30 cellular contexts compared by ENCODE assay signal in the genomic region with DNA sequence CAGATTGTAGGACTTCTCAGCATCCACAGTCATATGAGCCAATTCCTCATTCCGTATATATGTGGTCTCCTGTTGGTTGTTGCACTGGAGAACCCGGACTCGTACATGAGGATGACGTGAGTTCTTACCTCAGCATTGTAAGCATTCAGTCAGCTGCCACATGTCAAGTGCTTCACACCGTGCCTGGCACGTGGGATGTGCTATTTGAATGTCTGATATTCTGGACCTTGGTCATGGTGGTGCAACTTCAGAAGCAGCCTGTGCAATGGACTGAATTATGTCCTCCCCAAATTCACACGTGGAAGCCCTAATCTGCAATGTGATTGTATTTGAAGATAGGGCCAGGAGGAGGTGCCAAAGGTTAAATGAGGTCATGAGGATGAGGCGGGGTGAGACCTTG.
"Had no signal": no experiment of that assay in that cellular context is flagged by ENCODE, and none has a peak within 500 bp of the region (broad histone marks: within the 10 kb centered on the region; RNA-seq: fewer than 3 reads in every experiment).

No MANE protein-coding gene starts in this region.

- H3K4me3 Mint-ChIP-seq: activated B cell treated with CpG ODN at 0.5 μM for 24 hours; activated naive CD4-positive, alpha-beta T cell treated with anti-CD3 and anti-CD28 coated beads for 36 hours; activated naive CD4-positive, alpha-beta T cell treated with anti-CD3 and anti-CD28 coated beads, Interleukin-2, amount 50 U/mL, for 24 hours; activated naive CD8-positive, alpha-beta T cell treated with anti-CD3 and anti-CD28 coated beads for 36 hours; activated naive CD8-positive, alpha-beta T cell treated with anti-CD3 and anti-CD28 coated beads, Interleukin-2, amount 50 U/mL, for 24 hours; activated T-helper 1 cell treated with anti-CD3 and anti-CD28 coated beads, Interleukin-12 subunit alpha, Interleukin-12 subunit beta, Interleukin-2, Interleukin-4 antibody, amounts not matched to agents 30 ng/mL and 10 ng/mL and 1 ng/mL, durations not matched to agents 14 hours and 24 hours and 36 hours; effector memory CD8-positive, alpha-beta T cell; T-helper 17 cell; T-helper 2 cell treated with Interferon-gamma antibody and Interleukin-4, amounts not matched to agents 5 μg/mL and 100 μg/mL, for 36 hours had no signal

- ATAC-seq: activated CD4-positive, CD25-positive, alpha-beta regulatory T cell treated with anti-CD3 and anti-CD28 coated beads, Interleukin-2, amount 50 U/mL, for 24 hours; activated naive CD8-positive, alpha-beta T cell treated with anti-CD3 and anti-CD28 coated beads, Interleukin-2, amount 50 U/mL, for 24 hours; body of pancreas; effector memory CD8-positive, alpha-beta T cell; esophagus mucosa; T-helper 17 cell had no signal

- H3K9me3 Mint-ChIP-seq: activated B cell treated with CpG ODN at 0.5 μM for 24 hours; activated naive CD4-positive, alpha-beta T cell treated with anti-CD3 and anti-CD28 coated beads for 36 hours; activated naive CD4-positive, alpha-beta T cell treated with anti-CD3 and anti-CD28 coated beads, Interleukin-2, amount 50 U/mL, for 24 hours; activated naive CD8-positive, alpha-beta T cell treated with anti-CD3 and anti-CD28 coated beads for 36 hours; activated naive CD8-positive, alpha-beta T cell treated with anti-CD3 and anti-CD28 coated beads, Interleukin-2, amount 50 U/mL, for 24 hours; activated T-helper 1 cell treated with anti-CD3 and anti-CD28 coated beads, Interleukin-12 subunit alpha, Interleukin-12 subunit beta, Interleukin-2, Interleukin-4 antibody, amounts not matched to agents 30 ng/mL and 10 ng/mL and 1 ng/mL, durations not matched to agents 14 hours and 24 hours and 36 hours; activated T-helper 2 cell treated with anti-CD3 and anti-CD28 coated beads, Interferon-gamma antibody, Interleukin-2, Interleukin-4, amounts not matched to agents 10 μg/mL and 5 μg/mL and 100 μg/mL, durations not matched to agents 14 hours and 24 hours and 36 hours; effector memory CD8-positive, alpha-beta T cell; T-helper 2 cell treated with Interferon-gamma antibody and Interleukin-4, amounts not matched to agents 5 μg/mL and 100 μg/mL, for 36 hours had no signal

- H3K27ac Mint-ChIP-seq: activated B cell treated with CpG ODN at 0.5 μM for 24 hours; activated naive CD4-positive, alpha-beta T cell treated with anti-CD3 and anti-CD28 coated beads for 36 hours; activated naive CD4-positive, alpha-beta T cell treated with anti-CD3 and anti-CD28 coated beads, Interleukin-2, amount 50 U/mL, for 24 hours; activated naive CD8-positive, alpha-beta T cell treated with anti-CD3 and anti-CD28 coated beads, Interleukin-2, amount 50 U/mL, for 24 hours; activated T-helper 1 cell treated with anti-CD3 and anti-CD28 coated beads, Interleukin-12 subunit alpha, Interleukin-12 subunit beta, Interleukin-2, Interleukin-4 antibody, amounts not matched to agents 30 ng/mL and 10 ng/mL and 1 ng/mL, durations not matched to agents 14 hours and 24 hours and 36 hours; activated T-helper 2 cell treated with anti-CD3 and anti-CD28 coated beads, Interferon-gamma antibody, Interleukin-2, Interleukin-4, amounts not matched to agents 10 μg/mL and 5 μg/mL and 100 μg/mL, durations not matched to agents 14 hours and 24 hours and 36 hours; effector memory CD8-positive, alpha-beta T cell; T-helper 17 cell; T-helper 2 cell treated with Interferon-gamma antibody and Interleukin-4, amounts not matched to agents 5 μg/mL and 100 μg/mL, for 36 hours had no signal

- DNase-seq: activated B cell treated with CpG ODN at 0.5 μM for 24 hours; activated CD4-positive, alpha-beta T cell treated with anti-CD3 and anti-CD28 coated beads for 48 hours; activated CD4-positive, alpha-beta T cell treated with anti-CD3 and anti-CD28 coated beads, Interleukin-2, amount 50 U/mL, for 1 hour; activated CD4-positive, alpha-beta T cell treated with anti-CD3 and anti-CD28 coated beads, Interleukin-2, amount 50 U/mL, for 48 hours; activated CD8-positive, alpha-beta memory T cell treated with anti-CD3 and anti-CD28 coated beads, Interleukin-2, amount 50 U/mL, for 4 hours; activated naive CD4-positive, alpha-beta T cell treated with anti-CD3 and anti-CD28 coated beads for 36 hours; activated naive CD8-positive, alpha-beta T cell treated with anti-CD3 and anti-CD28 coated beads for 36 hours; activated naive CD8-positive, alpha-beta T cell treated with anti-CD3 and anti-CD28 coated beads, Interleukin-2, amount 50 U/mL, for 24 hours; activated T-cell treated with anti-CD3 and anti-CD28 coated beads, Interleukin-2, amount 50 U/mL, for 1 hour; activated T-cell treated with anti-CD3 and anti-CD28 coated beads, Interleukin-2, amount 50 U/mL, for 48 hours; adrenal gland; amygdala; aorta; body of pancreas; caudate nucleus; cortex of kidney; dermis blood vessel endothelial cell; effector CD4-positive, alpha-beta T cell; effector memory CD8-positive, alpha-beta T cell; foreskin fibroblast; T-helper 1 cell; T-helper 17 cell; T1000; WERI-Rb-1 had no signal

- H3K36me3 Mint-ChIP-seq: activated naive CD8-positive, alpha-beta T cell treated with anti-CD3 and anti-CD28 coated beads for 36 hours had no signal

- H3K4me1 Mint-ChIP-seq: activated naive CD4-positive, alpha-beta T cell treated with anti-CD3 and anti-CD28 coated beads, Interleukin-2, amount 50 U/mL, for 24 hours had no signal

- H3K27me3 Mint-ChIP-seq: activated naive CD4-positive, alpha-beta T cell treated with anti-CD3 and anti-CD28 coated beads, Interleukin-2, amount 50 U/mL, for 24 hours; activated naive CD8-positive, alpha-beta T cell treated with anti-CD3 and anti-CD28 coated beads for 36 hours; effector memory CD8-positive, alpha-beta T cell had no signal
